In the genomic region with DNA sequence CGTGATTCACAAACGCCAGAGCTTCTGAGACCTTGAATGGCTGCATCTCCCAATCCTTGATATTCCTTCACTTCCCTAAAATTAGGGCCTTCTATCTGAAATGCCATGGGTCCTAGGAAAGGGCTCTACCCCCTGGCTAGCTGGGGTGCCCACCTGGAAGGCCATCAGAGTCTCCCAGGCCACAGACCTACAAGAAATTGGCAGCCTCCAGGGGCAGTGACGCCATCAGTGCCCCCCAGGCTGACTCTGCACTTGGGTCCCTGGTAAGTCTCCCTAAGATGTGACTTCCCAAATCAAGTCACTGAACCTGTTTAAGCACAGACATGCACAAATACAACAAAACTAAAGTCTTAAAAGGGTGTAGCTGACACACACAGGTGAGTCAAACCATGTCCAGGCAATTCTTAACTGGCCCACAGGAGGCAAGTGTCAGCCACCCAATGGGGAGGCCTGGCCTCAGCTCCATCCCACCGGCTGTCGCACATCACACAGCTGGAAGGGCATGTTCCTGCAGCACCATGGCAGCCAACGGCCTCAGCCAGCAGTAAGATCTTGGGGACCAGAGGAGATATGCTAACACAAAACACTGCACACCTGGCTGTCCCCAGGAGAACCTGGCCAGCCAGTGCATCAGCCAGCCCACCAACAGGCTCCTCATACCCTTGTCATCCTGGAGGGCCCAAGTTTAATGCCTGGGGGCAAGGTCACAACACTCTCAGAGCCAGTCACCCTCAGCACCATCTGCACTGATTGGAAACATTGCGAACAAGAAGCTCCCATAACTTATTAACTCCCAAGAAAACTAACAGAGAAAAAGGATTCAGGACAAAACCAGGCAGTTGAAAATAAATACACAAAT, we compare ENCODE assay signal across 22 cellular contexts. TPM values are rescaled to one million over a fixed set of nuclear protein-coding genes. Genes with fewer than 3 reads are reported as not detected.
"Had no signal": no experiment of that assay in that cellular context is flagged by ENCODE, and none has a peak within 500 bp of the region (broad histone marks: within the 10 kb centered on the region; RNA-seq: fewer than 3 reads in every experiment).

No MANE protein-coding gene starts in this region.

- H3K27me3 ChIP-seq: neural progenitor cell, right lobe of liver, suprapubic skin had no signal

- H3K9me3 ChIP-seq: colonic mucosa, esophagus muscularis mucosa, right lobe of liver, suprapubic skin, upper lobe of left lung had no signal

- ATAC-seq: activated CD4-positive, alpha-beta T cell treated with anti-CD3 and anti-CD28 coated beads for 36 hours; left lobe of liver; right lobe of liver; stimulated activated naive CD8-positive, alpha-beta T cell treated with anti-CD3 and anti-CD28 coated beads, Interleukin-15, amount 100 ng/mL, for 72 hours; WTC11 had no signal

- H3K4me3 ChIP-seq: colonic mucosa, esophagus muscularis mucosa, neural progenitor cell, right lobe of liver, SK-N-MC, suprapubic skin, upper lobe of left lung had no signal

- DNase-seq: activated CD4-positive, alpha-beta T cell treated with anti-CD3 and anti-CD28 coated beads for 36 hours; activated CD4-positive, alpha-beta T cell treated with anti-CD3 and anti-CD28 coated beads, Interleukin-2, amount 50 U/mL, for 48 hours; activated naive CD4-positive, alpha-beta T cell treated with Interleukin-2 at 50 U/mL for 16 hours; activated naive CD8-positive, alpha-beta T cell treated with anti-CD3 and anti-CD28 coated beads, Interleukin-2, amount 10 ng/mL, durations not matched to agents 7 days and 5 days; activated T-cell treated with anti-CD3 and anti-CD28 coated beads, Interleukin-2, amount 50 U/mL, for 24 hours; amygdala; central memory CD4-positive, alpha-beta T cell; colonic mucosa; hippocampal formation; kidney; right lobe of liver; small intestine; stimulated activated CD4-positive, alpha-beta T cell treated with anti-CD3 and anti-CD28 coated beads, Interleukin-15, amount 100 ng/mL, for 24 hours; stimulated activated CD4-positive, alpha-beta T cell treated with anti-CD3 and anti-CD28 coated beads, Interleukin-2, amount 100 ng/mL, for 48 hours; stimulated activated naive CD8-positive, alpha-beta T cell treated with anti-CD3 and anti-CD28 coated beads, Interleukin-15, amount 100 ng/mL, for 72 hours had no signal

- H3K4me1 ChIP-seq: colonic mucosa, neural progenitor cell, right lobe of liver had no signal

- H3K36me3 ChIP-seq: colonic mucosa, esophagus muscularis mucosa, neural progenitor cell, right lobe of liver, suprapubic skin, upper lobe of left lung had no signal

- H3K27ac ChIP-seq: colonic mucosa, esophagus muscularis mucosa, neural progenitor cell, right lobe of liver, SK-N-MC, suprapubic skin, upper lobe of left lung had no signal

RNA-seq across cellular contexts. Expression of a gene that starts 5.2 kb away (rescaled TPM):
- total RNA-seq: activated CD4-positive, alpha-beta T cell treated with anti-CD3 and anti-CD28 coated beads for 36 hours had no signal
